8 cellular contexts compared by ENCODE assay signal in genomic region chr6:28944412-28945006, GRCh38. TPM values are rescaled to one million over a fixed set of nuclear protein-coding genes. Genes with fewer than 3 reads are reported as not detected.
DNase-seq lines count a peak whose midpoint lies in the region; ATAC-seq and TF ChIP-seq lines count a peak whose summit lies in the region.

No MANE protein-coding gene starts in this region.

- H4K20me1 ChIP-seq in BLaER1 = no peaks in the 10 kb centered on the region
- H4K20me1 ChIP-seq in PC-3 (ENCODE audit: low read length) = no peaks in the 10 kb centered on the region
- H4K20me1 ChIP-seq in fibroblast of lung (ENCODE audit: control insufficient read depth, extremely low read depth, insufficient read depth, low read length) = no peaks in the 10 kb centered on the region

- H3K27ac Mint-ChIP-seq in naive thymus-derived CD4-positive, alpha-beta T cell = peak overlapping the region; percentile 89 to 98 (median 94)
- H3K27ac Mint-ChIP-seq in stimulated activated naive CD8-positive, alpha-beta T cell treated with anti-CD3 and anti-CD28 coated beads, Interleukin-15, Interleukin-2, amounts not matched to agents 100 ng/mL and 50 ng/mL, for 24 hours = peak overlapping the region; percentile 97

- peaks cover 10% of the 10 kb centered on the region for H3F3A ChIP-seq in PC-3 (ENCODE audit: low read length, unreplicated experiment)

- CTCF ChIA-PET in PC-3 (lab: Charles Lee) = interaction anchor here (0.5 kb wide), 1 partner anchor 79 kb away, joined by 4 read pairs; no protein-coding TSS in a partner anchor
- CTCF ChIA-PET in naive thymus-derived CD4-positive, alpha-beta T cell (lab: Charles Lee) = interaction anchor here (1.5 kb wide), 1 partner anchor 96 kb away, joined by 5 read pairs; no protein-coding TSS in a partner anchor

- H3K4me1 ChIP-seq in BLaER1 (peaks cover 28% of the 10 kb centered on the region), PC-3 (ENCODE audit: insufficient read depth, low read length) (peaks cover 27% of the 10 kb centered on the region), fibroblast of lung (ENCODE audit: control insufficient read depth, extremely low read depth, insufficient read depth, low read length) (peaks cover 3% of the 10 kb centered on the region)
- peaks cover 22 to 23% of the 10 kb centered on the region in 2 donors for H3K4me1 ChIP-seq in naive thymus-derived CD4-positive, alpha-beta T cell (ENCODE audit: control insufficient read depth in 2 of 2, insufficient read depth in 2 of 2, low read length in 2 of 2)

- H3K27ac ChIP-seq in BLaER1 (peak overlapping the region; percentile 16; the same call in 1 of the 2 replicates), PC-3 (ENCODE audit: low read length) (peak overlapping the region; percentile 9), fibroblast of lung (ENCODE audit: insufficient read depth, low read length) (peak overlapping the region; percentile 76)
- H3K27ac ChIP-seq in naive thymus-derived CD4-positive, alpha-beta T cell (ENCODE audit: low read depth, low read length) = peak overlapping the region; percentile 71

- H3K9me2 ChIP-seq in PC-3 (replicated peaks; ENCODE audit: low read length) = no peaks in the 10 kb centered on the region

- peaks cover 0 to 9% (median 0%) of the 10 kb centered on the region in 5 donors for H3K27me3 Mint-ChIP-seq in naive thymus-derived CD4-positive, alpha-beta T cell
- peaks cover 3% of the 10 kb centered on the region for H3K27me3 Mint-ChIP-seq in stimulated activated naive CD8-positive, alpha-beta T cell treated with anti-CD3 and anti-CD28 coated beads, Interleukin-15, Interleukin-2, amounts not matched to agents 100 ng/mL and 50 ng/mL, for 24 hours

- TF ChIP-seq CTCF in PC-3 (conservative IDR thresholded peaks at IDR 0.05; ENCODE audit: low read depth, low read length) (no peak), fibroblast of lung (conservative IDR thresholded peaks at IDR 0.05 in 1 of 2, IDR thresholded peaks at IDR 0.05 in 1 of 2; ENCODE audit: low read depth in 1 of 2, low read length in 2 of 2) (no peak)

- peak overlapping the region; percentile 86 to 92 (median 89) for H3K4me3 Mint-ChIP-seq in naive thymus-derived CD4-positive, alpha-beta T cell
- H3K4me3 Mint-ChIP-seq in stimulated activated naive CD8-positive, alpha-beta T cell treated with anti-CD3 and anti-CD28 coated beads, Interleukin-15, Interleukin-2, amounts not matched to agents 100 ng/mL and 50 ng/mL, for 24 hours = peak overlapping the region; percentile 89

- H3K9me3 Mint-ChIP-seq in naive thymus-derived CD4-positive, alpha-beta T cell = peaks cover 0 to 28% (median 0%) of the 10 kb centered on the region in 11 donors
- H3K9me3 Mint-ChIP-seq in stimulated activated naive CD8-positive, alpha-beta T cell treated with anti-CD3 and anti-CD28 coated beads, Interleukin-15, Interleukin-2, amounts not matched to agents 100 ng/mL and 50 ng/mL, for 24 hours = no peaks in the 10 kb centered on the region

- H3K27me3 ChIP-seq in BLaER1 (no peaks in the 10 kb centered on the region), PC-3 (ENCODE audit: low read length) (no peaks in the 10 kb centered on the region), fibroblast of lung (ENCODE audit: control insufficient read depth, insufficient read depth, low read length) (no peaks in the 10 kb centered on the region)
- H3K27me3 ChIP-seq in naive thymus-derived CD4-positive, alpha-beta T cell (ENCODE audit: control insufficient read depth in 2 of 2, insufficient read depth in 2 of 2, low read length in 2 of 2) = no peaks in the 10 kb centered on the region

- ATAC-seq in PC-3 (no peak), GM21619 (IDR thresholded peaks at IDR 0.05; ENCODE audit: unreplicated experiment) (no peak)
- peak; percentile 52 for ATAC-seq in naive thymus-derived CD4-positive, alpha-beta T cell

- H3K9me3 ChIP-seq in BLaER1 (0 out of 2 replicates have a peak, but pooled peaks cover 5% of the 10 kb centered on the region), PC-3 (ENCODE audit: low read length) (no peaks in the 10 kb centered on the region), fibroblast of lung (ENCODE audit: control insufficient read depth, insufficient read depth, low read depth, low read length) (no peaks in the 10 kb centered on the region)
- H3K9me3 ChIP-seq in naive thymus-derived CD4-positive, alpha-beta T cell (ENCODE audit: control insufficient read depth in 2 of 3, low read length in 3 of 3) = no peaks in the 10 kb centered on the region

- H2AFZ ChIP-seq in PC-3 (ENCODE audit: low read length) (peak overlapping the region; percentile 97), fibroblast of lung (ENCODE audit: low read length) (peak overlapping the region; percentile 92)

- H3K36me3 ChIP-seq in BLaER1 (no peaks in the 10 kb centered on the region), PC-3 (ENCODE audit: low read depth, low read length) (no peaks in the 10 kb centered on the region), fibroblast of lung (ENCODE audit: control insufficient read depth, insufficient read depth, low read length) (no peaks in the 10 kb centered on the region)
- no peaks in the 10 kb centered on the region for H3K36me3 ChIP-seq in naive thymus-derived CD4-positive, alpha-beta T cell (ENCODE audit: control insufficient read depth in 2 of 3, insufficient read depth in 3 of 3, low read length in 3 of 3)

- H3K4me3 ChIP-seq in BLaER1 = peak overlapping the region; percentile 67
- H3K4me3 ChIP-seq in PC-3 (ENCODE audit: low read length) = peak overlapping the region; percentile 95
- H3K4me3 ChIP-seq in fibroblast of lung (replicated peaks in 1 of 4; ENCODE audit: control extremely low read depth in 1 of 4, insufficient read depth in 1 of 4, low read depth in 3 of 4, low read length in 4 of 4) = peak overlapping the region; percentile 65 to 87 (median 71)
- peak overlapping the region; percentile 57 for H3K4me3 ChIP-seq in naive thymus-derived CD4-positive, alpha-beta T cell (ENCODE audit: low read length)

- H3K9ac ChIP-seq in BLaER1 (peak overlapping the region; percentile 66; the same call in 1 of the 2 replicates), PC-3 (ENCODE audit: low read length) (peak overlapping the region; percentile 65), fibroblast of lung (ENCODE audit: insufficient read depth, low read length) (peak overlapping the region; percentile 51)

- BruUV-seq in PC-3 (replicated peaks; lab: Mats Ljungman, UMichigan) = no TSS peak

- H3K4me1 Mint-ChIP-seq in naive thymus-derived CD4-positive, alpha-beta T cell = peaks cover 28 to 56% (median 51%) of the 10 kb centered on the region in 7 donors
- H3K4me1 Mint-ChIP-seq in stimulated activated naive CD8-positive, alpha-beta T cell treated with anti-CD3 and anti-CD28 coated beads, Interleukin-15, Interleukin-2, amounts not matched to agents 100 ng/mL and 50 ng/mL, for 24 hours (ENCODE audit: low read depth) = peaks cover 52% of the 10 kb centered on the region

- peaks cover 0 to 7% (median 0%) of the 10 kb centered on the region in 5 donors for H3K36me3 Mint-ChIP-seq in naive thymus-derived CD4-positive, alpha-beta T cell
- no peaks in the 10 kb centered on the region for H3K36me3 Mint-ChIP-seq in stimulated activated naive CD8-positive, alpha-beta T cell treated with anti-CD3 and anti-CD28 coated beads, Interleukin-15, Interleukin-2, amounts not matched to agents 100 ng/mL and 50 ng/mL, for 24 hours (ENCODE audit: low read depth)

- intact Hi-C loops in PC-3 (cut with micrococcal nuclease) = loop anchor here (1.0 kb wide), 1 partner anchor 72 kb away; no protein-coding TSS in a partner anchor
- intact Hi-C loops in naive thymus-derived CD4-positive, alpha-beta T cell (cut with micrococcal nuclease) = loop anchor here (1.0 to 10.0 kb wide), 10 partner anchors 9 to 1770 kb away; partner anchors contain the start of gene ZNF184 (in 2 of the 2)

- POLR2A ChIA-PET in PC-3 (lab: Charles Lee; ENCODE audit: unreplicated experiment) = no interaction called here
- POLR2A ChIA-PET in naive thymus-derived CD4-positive, alpha-beta T cell (lab: Charles Lee) = interaction anchor here (0.7 to 1.8 kb wide), 3 partner anchors 21 to 1096 kb away, joined by 3 to 8 read pairs (median 6); partner anchors contain the start of gene TRIM27

- peak overlapping the region; percentile 71 for H3K4me2 ChIP-seq in BLaER1
- H3K4me2 ChIP-seq in PC-3 (ENCODE audit: low read length) = peak overlapping the region; percentile 89
- H3K4me2 ChIP-seq in fibroblast of lung (ENCODE audit: extremely low read depth, insufficient read depth, low read length) = peak overlapping the region; percentile 70

- H3K79me2 ChIP-seq in PC-3 (ENCODE audit: low read length) (no peaks in the 10 kb centered on the region), fibroblast of lung (ENCODE audit: control insufficient read depth, insufficient read depth, low read length) (no peaks in the 10 kb centered on the region)

- DNase-seq in HT1080 (ENCODE audit: low read depth) = peak; percentile 80
- peak; percentile 89 for DNase-seq in PC-3
- DNase-seq in activated T-helper 1 cell treated with Interleukin-2 at 50 U/mL for 16 hours (ENCODE audit: low read depth) = peak; percentile 34
- DNase-seq in fibroblast of lung (ENCODE audit: low read depth in 2 of 2) = peak; percentile 66 to 89
- peak; percentile 30 to 86 (median 75) for DNase-seq in naive thymus-derived CD4-positive, alpha-beta T cell

RNA-seq across cellular contexts. Expression of gene TRIM27, which starts 20.7 kb away (rescaled TPM):
- 87.3 and 89.5 TPM in 2 replicates for total RNA-seq in HT1080 (2014; rRNA removed; shearing (Covaris generic))
- 68.2 and 68.5 TPM in 2 replicates for polyA plus RNA-seq in HT1080 (2015; cell fraction: cytosol; rRNA removed)
- 148 and 152 TPM in 2 replicates for polyA plus RNA-seq in HT1080 (2015; cell fraction: nucleus; rRNA removed)
- 85.8 and 92.5 TPM in 2 replicates for total RNA-seq in PC-3 (2014; rRNA removed)
- 43.7 and 43.8 TPM in 2 replicates for total RNA-seq in fibroblast of lung
- 42.1 and 42.7 TPM in 2 replicates for polyA plus RNA-seq in fibroblast of lung
- polyA plus RNA-seq in fibroblast of lung (2012) = 28.5 and 33.6 TPM in 2 replicates
- 17.3 and 28.3 TPM in 2 replicates for polyA minus RNA-seq in fibroblast of lung (ENCODE audit: low replicate concordance)
- total RNA-seq in naive thymus-derived CD4-positive, alpha-beta T cell = 10 to 100 TPM; 22.9 to 93.9 (median 67.5) TPM
- polyA plus RNA-seq in naive thymus-derived CD4-positive, alpha-beta T cell = 10 to 100 TPM; 53.0 to 82.2 TPM

Comparison
In these comparisons a context has a peak if more than half of its experiments do, and no peak if none do; other contexts are left out.
1. H3K27ac ChIP-seq: peak in every context shown above with its lines; median percentile 76 in fibroblast of lung; 71 in naive thymus-derived CD4-positive, alpha-beta T cell; 16 in BLaER1; 9 in PC-3.
2. DNase-seq: peak in every context shown above with its lines; median percentile 89 in PC-3; 80 in HT1080; 78 in fibroblast of lung; 75 in naive thymus-derived CD4-positive, alpha-beta T cell; 34 in activated T-helper 1 cell treated with Interleukin-2 at 50 U/mL for 16 hours.